ENCODE assay signal across 21 cellular contexts in the genomic region with DNA sequence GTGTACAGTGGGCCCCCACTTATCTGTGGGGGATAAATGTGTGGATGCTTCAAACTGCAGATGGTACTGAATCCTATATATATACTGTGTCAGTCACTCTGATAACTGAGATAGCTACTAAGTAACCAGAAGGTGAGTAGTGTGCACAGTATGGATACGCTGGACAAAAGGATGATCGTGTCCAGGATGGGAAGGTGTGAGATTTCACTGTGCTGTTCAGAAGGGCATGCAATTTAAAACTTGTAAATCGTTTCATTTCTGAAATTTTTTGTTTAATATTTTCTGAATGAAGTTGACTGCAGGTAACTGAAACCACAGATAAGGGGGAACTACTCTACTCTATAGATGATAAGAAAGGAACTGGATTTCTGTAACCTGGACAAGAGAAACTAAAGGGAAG.
"Had no signal": no experiment of that assay in that cellular context is flagged by ENCODE, and none has a peak within 500 bp of the region (broad histone marks: within the 10 kb centered on the region; RNA-seq: fewer than 3 reads in every experiment).

No MANE protein-coding gene starts in this region.

- H3K36me3 Mint-ChIP-seq: naive thymus-derived CD8-positive, alpha-beta T cell; stimulated activated naive B cell treated with anti-CD40 and anti-IgM and Interleukin-4, amounts not matched to agents 10 μg/mL and 1 μg/mL and 100 μg/mL, for 72 hours had no signal

- ATAC-seq: naive thymus-derived CD8-positive, alpha-beta T cell; stimulated activated naive B cell treated with anti-CD40 and anti-IgM and Interleukin-4, amounts not matched to agents 10 μg/mL and 1 μg/mL and 100 μg/mL, for 72 hours had no signal

- H3K4me3 ChIP-seq: dorsolateral prefrontal cortex, heart left ventricle, mucosa of descending colon, pancreas, prostate gland, right lobe of liver, suprapubic skin, thyroid gland, upper lobe of right lung, vagina had no signal

- H3K4me1 ChIP-seq: pancreas, prostate gland, upper lobe of right lung, vagina had no signal

- FAIRE-seq: islet of Langerhans, pancreas had no signal

- H3K27me3 ChIP-seq: dorsolateral prefrontal cortex, heart left ventricle, pancreas, right lobe of liver, suprapubic skin, thyroid gland, upper lobe of right lung, vagina had no signal

- DNase-seq: cortex of kidney; dorsolateral prefrontal cortex; effector CD8-positive, alpha-beta T cell; foreskin melanocyte; heart left ventricle; mammary epithelial cell; mucosa of descending colon; naive thymus-derived CD8-positive, alpha-beta T cell; occipital lobe; pancreas; right lobe of liver; stimulated activated CD4-positive, alpha-beta T cell treated with anti-CD3 and anti-CD28 coated beads, Interleukin-2, amount 100 ng/mL, for 24 hours; stimulated activated CD4-positive, alpha-beta T cell treated with anti-CD3 and anti-CD28 coated beads, Interleukin-4, amount 100 ng/mL, for 4 hours; stimulated activated naive B cell treated with anti-CD40 and anti-IgM and Interleukin-4, amounts not matched to agents 10 μg/mL and 1 μg/mL and 100 μg/mL, for 72 hours; thyroid gland; upper lobe of right lung had no signal

- H3K9me3 ChIP-seq: heart left ventricle, mucosa of descending colon, pancreas, prostate gland, right lobe of liver, suprapubic skin, thyroid gland, upper lobe of right lung, vagina had no signal

- H3K27ac ChIP-seq: dorsolateral prefrontal cortex, heart left ventricle, pancreas, prostate gland, thyroid gland, upper lobe of right lung, vagina had no signal

- H3K9me3 Mint-ChIP-seq: neural crest cell; stimulated activated naive B cell treated with anti-CD40 and anti-IgM and Interleukin-4, amounts not matched to agents 10 μg/mL and 1 μg/mL and 100 μg/mL, for 72 hours had no signal

- H3K36me3 ChIP-seq: heart left ventricle, pancreas, prostate gland, right lobe of liver, suprapubic skin, thyroid gland, upper lobe of right lung, vagina had no signal

- H3K4me3 Mint-ChIP-seq: naive thymus-derived CD8-positive, alpha-beta T cell; neural crest cell; stimulated activated naive B cell treated with anti-CD40 and anti-IgM and Interleukin-4, amounts not matched to agents 10 μg/mL and 1 μg/mL and 100 μg/mL, for 72 hours had no signal

- H3K27me3 Mint-ChIP-seq: stimulated activated naive B cell treated with anti-CD40 and anti-IgM and Interleukin-4, amounts not matched to agents 10 μg/mL and 1 μg/mL and 100 μg/mL, for 72 hours had no signal
